In the genomic region with DNA sequence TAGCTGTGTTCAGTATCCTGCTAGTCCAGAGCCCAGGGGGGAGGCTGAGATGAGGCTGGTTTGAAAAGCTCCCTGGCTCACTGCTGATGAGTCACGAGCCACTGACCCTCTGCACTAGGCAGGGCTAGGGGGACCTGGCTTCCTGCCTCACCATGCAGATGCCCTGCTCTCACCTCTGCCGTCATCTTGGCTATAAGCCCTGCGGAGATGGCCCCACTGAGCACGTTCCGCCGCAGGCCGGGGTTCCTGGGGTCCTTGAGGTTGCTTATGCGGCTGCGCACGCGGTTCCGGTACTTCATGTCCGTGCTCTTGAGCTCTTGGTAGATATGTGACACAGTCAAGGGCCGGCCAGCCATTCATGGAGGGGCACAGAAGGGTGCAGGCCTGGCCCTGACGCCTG, we compare ENCODE assay signal across 9 cellular contexts. TPM values are rescaled to one million over a fixed set of nuclear protein-coding genes. Genes with fewer than 3 reads are reported as not detected.
DNase-seq lines count a peak whose midpoint lies in the region; ATAC-seq, FAIRE-seq and TF ChIP-seq lines count a peak whose summit lies in the region.
"Had no signal": no experiment of that assay in that cellular context is flagged by ENCODE, and none has a peak within 500 bp of the region (broad histone marks: within the 10 kb centered on the region; RNA-seq: fewer than 3 reads in every experiment).

No MANE protein-coding gene starts in this region.

- peaks cover 27% of the 10 kb centered on the region for H3F3A ChIP-seq in GM23248 (ENCODE audit: insufficient read depth)

- H3K27me3 ChIP-seq in GM23248 (replicated peaks; ENCODE audit: insufficient read depth) (no peaks in the 10 kb centered on the region), brain microvascular endothelial cell (replicated peaks) (no peaks in the 10 kb centered on the region)

- H3K27ac ChIP-seq in GM23248 (peak overlapping the region; percentile 89), brain microvascular endothelial cell (peak overlapping the region; percentile 49), kidney (ENCODE audit: low read depth in 2 of 2, low read length in 2 of 2) (no peak overlapping the region), skin epidermis (peak overlapping the region in 20 of 21 experiments; percentile 16 to 84 (median 75))

- in situ Hi-C loops in GM23248 (cut with MboI) (no loop called here), brain microvascular endothelial cell (cut with HindIII; ENCODE audit: low pct_ligation_motif_present, low sequenced_read_pairs) (no loop called here)

- H3K9me3 ChIP-seq in GM23248 (ENCODE audit: low read depth) (no peaks in the 10 kb centered on the region), kidney (ENCODE audit: control insufficient read depth in 1 of 2, low read length in 2 of 2) (no peaks in the 10 kb centered on the region)

- 67 to 77% methylated on average over 15 of the region's 15 CpGs for WGBS in GM23248 (ENCODE audit: low coverage in 1 of 2, low lambda C conversion rate in 2 of 2, missing lambda C conversion rate in 2 of 2), 2 experiments

- intact Hi-C loops in kidney (cut with DNase I): no loop called here

- TF ChIP-seq CTCF in brain microvascular endothelial cell (IDR thresholded peaks at IDR 0.05; ENCODE audit: low read depth, low read length, missing control alignments) (no peak), kidney (IDR thresholded peaks at IDR 0.05; ENCODE audit: borderline replicate concordance, extremely low read depth, insufficient read depth) (no peak)

- FAIRE-seq in kidney (lab: Jason Lieb, UNC): no peak

- ATAC-seq in stimulated activated naive CD8-positive, alpha-beta T cell treated with anti-CD3 and anti-CD28 coated beads, Interleukin-15, Interleukin-2, amounts not matched to agents 100 U/mL and 50 U/mL, for 24 hours: no peak
- no peak for ATAC-seq in GM18861 (IDR thresholded peaks at IDR 0.05; ENCODE audit: unreplicated experiment)

- H3K9me2 ChIP-seq in GM23248 (ENCODE audit: insufficient read depth): no peaks in the 10 kb centered on the region

- peak overlapping the region; percentile 52 for H3K4me2 ChIP-seq in GM23248 (ENCODE audit: unreplicated experiment)

- no peak overlapping the region for H2AFZ ChIP-seq in GM23248

- DNase-seq in GM23248: peak; percentile 68
- peak; percentile 56 for DNase-seq in brain microvascular endothelial cell
- peak; percentile 83 for DNase-seq in kidney
- no peak for DNase-seq in stimulated activated naive CD8-positive, alpha-beta T cell treated with anti-CD3 and anti-CD28 coated beads, Interleukin-15, Interleukin-2, amounts not matched to agents 100 U/mL and 50 U/mL, for 24 hours
- no peak for DNase-seq in NOMO-1 (lab: John Stamatoyannopoulos, UW; ENCODE audit: unreplicated experiment in 2 of 2)
- no peak for DNase-seq in iPS-NIHi7 (ENCODE audit: extremely low spot score)
- DNase-seq: T-helper 1 cell had no signal

- H3K4me3 ChIP-seq in GM23248 (no peak overlapping the region; the same call in 1 of the 2 replicates), brain microvascular endothelial cell (ENCODE audit: low read depth, low read length) (no peak overlapping the region), kidney (ENCODE audit: low read length in 2 of 2) (no peak overlapping the region), skin epidermis (no peak overlapping the region)

- H3K9ac ChIP-seq in GM23248 (peak overlapping the region; percentile 60), kidney (ENCODE audit: low read length in 2 of 2) (no peak overlapping the region)

- H3K36me3 ChIP-seq in GM23248 (ENCODE audit: low read depth) (no peaks in the 10 kb centered on the region), brain microvascular endothelial cell (replicated peaks) (no peaks in the 10 kb centered on the region), kidney (ENCODE audit: control insufficient read depth in 1 of 2, insufficient read depth in 2 of 2, low read length in 2 of 2) (peaks cover 13 to 17% of the 10 kb centered on the region in 2 donors)

- peaks cover 25% of the 10 kb centered on the region for H3K4me1 ChIP-seq in GM23248 (ENCODE audit: insufficient read depth)
- H3K4me1 ChIP-seq in kidney (ENCODE audit: control insufficient read depth in 1 of 2, insufficient read depth in 1 of 2, low read depth in 1 of 2, low read length in 2 of 2): peaks cover 0 to 3% of the 10 kb centered on the region in 2 donors

- H3K79me2 ChIP-seq in GM23248 (ENCODE audit: insufficient read depth): no peaks in the 10 kb centered on the region

- no peaks in the 10 kb centered on the region for H4K20me1 ChIP-seq in GM23248 (ENCODE audit: insufficient read depth)

RNA-seq across cellular contexts. Expression of a gene that starts 24.1 kb away (rescaled TPM):
- 14.0 and 16.2 TPM in 2 replicates for total RNA-seq in GM23248 (2014; rRNA removed; shearing (Covaris generic))
- polyA plus RNA-seq in GM23248 (2016; fragmentation: Nextera tagmentation; extraction: Ambion mirVana) (8.1 and 9.4 TPM in 2 replicates), kidney (ENCODE audit: insufficient read depth, low read depth, low replicate concordance) (4.6 TPM)
- 19.8 TPM for total RNA-seq in kidney

RNA-seq across cellular contexts. Expression of a gene that starts 30.8 kb away (rescaled TPM):
- 9.2 and 16.3 TPM in 2 replicates for total RNA-seq in GM23248 (2014; rRNA removed; shearing (Covaris generic))
- 21.3 and 23.2 TPM in 2 replicates for polyA plus RNA-seq in GM23248 (2016; fragmentation: Nextera tagmentation; extraction: Ambion mirVana)
- 46.3 TPM for total RNA-seq in kidney
- polyA plus RNA-seq in kidney (ENCODE audit: insufficient read depth, low read depth, low replicate concordance): 93.2 TPM

RNA-seq across cellular contexts. Expression of a gene that starts 49.6 kb away (rescaled TPM):
- 77.5 and 91.6 TPM in 2 replicates for total RNA-seq in GM23248 (2014; rRNA removed; shearing (Covaris generic))
- 124 and 126 TPM in 2 replicates for polyA plus RNA-seq in GM23248 (2016; fragmentation: Nextera tagmentation; extraction: Ambion mirVana)
- 126 TPM for total RNA-seq in kidney
- 45.3 TPM for polyA plus RNA-seq in kidney (ENCODE audit: insufficient read depth, low read depth, low replicate concordance)

Comparison
In these comparisons a context has a peak if more than half of its experiments do, and no peak if none do; other contexts are left out.
1. DNase-seq: peak in GM23248 (single experiment), brain microvascular endothelial cell (single experiment) and kidney (single experiment); none in stimulated activated naive CD8-positive, alpha-beta T cell treated with anti-CD3 and anti-CD28 coated beads, Interleukin-15, Interleukin-2, amounts not matched to agents 100 U/mL and 50 U/mL, for 24 hours (single experiment), NOMO-1 (0 of 2) and iPS-NIHi7 (single experiment).
2. H3K27ac ChIP-seq: peak in GM23248 (single experiment), brain microvascular endothelial cell (single experiment) and skin epidermis (20 of 21); none in kidney (0 of 2).